In genomic region chr9:21233258-21233657, GRCh38 we compare ENCODE assay signal across 30 cellular contexts. TPM values are rescaled to one million over a fixed set of nuclear protein-coding genes. Genes with fewer than 3 reads are reported as not detected.
A peak's percentile ranks its signal among the peaks of the same experiment; 100 is the strongest.
DNase-seq lines count a peak whose midpoint lies in the region; ATAC-seq and TF ChIP-seq lines count a peak whose summit lies in the region.
"Had no signal": no experiment of that assay in that cellular context is flagged by ENCODE, and none has a peak within 500 bp of the region (broad histone marks: within the 10 kb centered on the region; RNA-seq: fewer than 3 reads in every experiment).

No MANE protein-coding gene starts in this region.

- H3K4me3 Mint-ChIP-seq in stimulated activated naive CD8-positive, alpha-beta T cell treated with anti-CD3 and anti-CD28 coated beads, Interleukin-15, amount 100 ng/mL, for 72 hours: no peak overlapping the region
- H3K4me3 Mint-ChIP-seq in stimulated activated effector memory CD8-positive, alpha-beta T cell treated with anti-CD3 and anti-CD28 coated beads, Interleukin-12 subunit alpha, Interleukin-12 subunit beta, amount 100 ng/mL, for 72 hours: no peak overlapping the region
- H3K4me3 Mint-ChIP-seq: CD14-positive monocyte; CD4-positive, alpha-beta memory T cell; CD4-positive, CD25-positive, alpha-beta regulatory T cell; CD8-positive, alpha-beta memory T cell had no signal

- H3K9me3 ChIP-seq in gastroesophageal sphincter: no peaks in the 10 kb centered on the region
- H3K9me3 ChIP-seq in upper lobe of right lung: no peaks in the 10 kb centered on the region
- H3K9me3 ChIP-seq: BE2C, BLaER1 had no signal

- no peak for TF ChIP-seq POLR2A in gastroesophageal sphincter (IDR thresholded peaks at IDR 0.05)

- intact Hi-C loops in upper lobe of right lung (cut with DNase I): no loop called here

- TF ChIP-seq EP300 in gastroesophageal sphincter (IDR thresholded peaks at IDR 0.05): no peak

- no peak overlapping the region for H3K27ac Mint-ChIP-seq in stimulated activated naive CD8-positive, alpha-beta T cell treated with anti-CD3 and anti-CD28 coated beads, Interleukin-15, amount 100 ng/mL, for 72 hours
- H3K27ac Mint-ChIP-seq in stimulated activated effector memory CD8-positive, alpha-beta T cell treated with anti-CD3 and anti-CD28 coated beads, Interleukin-12 subunit alpha, Interleukin-12 subunit beta, amount 100 ng/mL, for 72 hours: no peak overlapping the region
- H3K27ac Mint-ChIP-seq: CD14-positive monocyte; CD4-positive, CD25-positive, alpha-beta regulatory T cell had no signal

- DNase-seq in stimulated activated naive CD8-positive, alpha-beta T cell treated with anti-CD3 and anti-CD28 coated beads, Interleukin-15, amount 100 ng/mL, for 72 hours: no peak
- DNase-seq in stimulated activated naive CD8-positive, alpha-beta T cell treated with anti-CD3 and anti-CD28 coated beads, Interleukin-15, Interleukin-2, amounts not matched to agents 100 U/mL and 50 U/mL, for 24 hours: no peak
- DNase-seq in stimulated activated effector memory CD8-positive, alpha-beta T cell treated with anti-CD3 and anti-CD28 coated beads, Interleukin-12 subunit alpha, Interleukin-12 subunit beta, amount 100 ng/mL, for 72 hours (ENCODE audit: low spot score in 2 of 2): no peak
- DNase-seq in upper lobe of right lung (no peak), NCI-H510A (lab: John Stamatoyannopoulos, UW) (no peak), glomerular visceral epithelial cell (ENCODE audit: extremely low spot score) (no peak), SK-N-DZ (ENCODE audit: low spot score) (no peak)
- DNase-seq: 8988T; ACHN; BE2C; C1 segment of cervical spinal cord; CD4-positive, alpha-beta memory T cell; CD4-positive, CD25-positive, alpha-beta regulatory T cell; CD8-positive, alpha-beta memory T cell; COR-L47; DMS 273 treated with DMSO at 0.1 percent for 48 hours; DMS153; DMS53; DMS79; DND-41; EL; GDM1 had no signal

- H3K4me3 ChIP-seq in gastroesophageal sphincter (no peak overlapping the region), upper lobe of right lung (no peak overlapping the region)
- H3K4me3 ChIP-seq: BLaER1, GM12878 had no signal

- peaks cover 8% of the 10 kb centered on the region for H3K4me1 Mint-ChIP-seq in stimulated activated naive CD8-positive, alpha-beta T cell treated with anti-CD3 and anti-CD28 coated beads, Interleukin-15, amount 100 ng/mL, for 72 hours
- H3K4me1 Mint-ChIP-seq in stimulated activated effector memory CD8-positive, alpha-beta T cell treated with anti-CD3 and anti-CD28 coated beads, Interleukin-12 subunit alpha, Interleukin-12 subunit beta, amount 100 ng/mL, for 72 hours: peaks cover 13% of the 10 kb centered on the region

- H3K4me1 ChIP-seq in gastroesophageal sphincter (no peaks in the 10 kb centered on the region), upper lobe of right lung (no peaks in the 10 kb centered on the region)
- H3K4me1 ChIP-seq: BE2C had no signal

- H3K36me3 ChIP-seq in gastroesophageal sphincter: no peaks in the 10 kb centered on the region
- H3K36me3 ChIP-seq in upper lobe of right lung: no peaks in the 10 kb centered on the region
- H3K36me3 ChIP-seq: BE2C, BLaER1 had no signal

- no peaks in the 10 kb centered on the region for H3K9me3 Mint-ChIP-seq in stimulated activated naive CD8-positive, alpha-beta T cell treated with anti-CD3 and anti-CD28 coated beads, Interleukin-15, amount 100 ng/mL, for 72 hours
- no peaks in the 10 kb centered on the region for H3K9me3 Mint-ChIP-seq in stimulated activated effector memory CD8-positive, alpha-beta T cell treated with anti-CD3 and anti-CD28 coated beads, Interleukin-12 subunit alpha, Interleukin-12 subunit beta, amount 100 ng/mL, for 72 hours
- H3K9me3 Mint-ChIP-seq: CD14-positive monocyte; CD4-positive, alpha-beta memory T cell; CD8-positive, alpha-beta memory T cell had no signal

- no peaks in the 10 kb centered on the region for H3K27me3 Mint-ChIP-seq in stimulated activated naive CD8-positive, alpha-beta T cell treated with anti-CD3 and anti-CD28 coated beads, Interleukin-15, amount 100 ng/mL, for 72 hours

- H3K27ac ChIP-seq in gastroesophageal sphincter (no peak overlapping the region), upper lobe of right lung (no peak overlapping the region)
- H3K27ac ChIP-seq: BLaER1 had no signal

- peak; percentile 16 for ATAC-seq in stimulated activated naive CD8-positive, alpha-beta T cell treated with anti-CD3 and anti-CD28 coated beads, Interleukin-15, amount 100 ng/mL, for 72 hours
- no peak for ATAC-seq in stimulated activated naive CD8-positive, alpha-beta T cell treated with anti-CD3 and anti-CD28 coated beads, Interleukin-15, Interleukin-2, amounts not matched to agents 100 U/mL and 50 U/mL, for 24 hours
- ATAC-seq in gastroesophageal sphincter (peak; percentile 7), upper lobe of right lung (peak; percentile 22)
- ATAC-seq in stimulated activated effector memory CD8-positive, alpha-beta T cell treated with anti-CD3 and anti-CD28 coated beads, Interleukin-12 subunit alpha, Interleukin-12 subunit beta, amount 100 ng/mL, for 72 hours: peak; percentile 14
- ATAC-seq: GM12878 had no signal

- H3K36me3 Mint-ChIP-seq in stimulated activated effector memory CD8-positive, alpha-beta T cell treated with anti-CD3 and anti-CD28 coated beads, Interleukin-12 subunit alpha, Interleukin-12 subunit beta, amount 100 ng/mL, for 72 hours: no peaks in the 10 kb centered on the region
- H3K36me3 Mint-ChIP-seq: CD14-positive monocyte; CD4-positive, alpha-beta memory T cell; CD4-positive, CD25-positive, alpha-beta regulatory T cell; CD8-positive, alpha-beta memory T cell had no signal

- TF ChIP-seq CTCF in gastroesophageal sphincter (IDR thresholded peaks at IDR 0.05): no peak
- TF ChIP-seq CTCF in upper lobe of right lung (IDR thresholded peaks at IDR 0.05): no peak

- 86 to 100% methylated on average over 1 to 2 of the region's 2 CpGs for WGBS in gastroesophageal sphincter (ENCODE audit: low coverage in 1 of 2), 2 donors

- H3K27me3 ChIP-seq in gastroesophageal sphincter: no peaks in the 10 kb centered on the region
- no peaks in the 10 kb centered on the region for H3K27me3 ChIP-seq in upper lobe of right lung
- H3K27me3 ChIP-seq: BE2C, BLaER1 had no signal

RNA-seq across cellular contexts. Expression of gene IFNA17, which starts 5.2 kb away (rescaled TPM):
- total RNA-seq in gastroesophageal sphincter: not detected
- not detected for total RNA-seq in upper lobe of right lung
- not detected in 2 replicates for polyA plus RNA-seq in SK-N-DZ (2014; cell fraction: cytosol; rRNA removed)
- polyA plus RNA-seq in SK-N-DZ (2014; cell fraction: nucleus; rRNA removed): not detected in 2 replicates
- total RNA-seq: A673; CD4-positive, alpha-beta memory T cell; CD4-positive, CD25-positive, alpha-beta regulatory T cell; CD8-positive, alpha-beta memory T cell; Daoy; G401; GM12878 had no signal
- polyA plus RNA-seq: AG04450; CD14-positive monocyte; CD4-positive, alpha-beta memory T cell; CD4-positive, CD25-positive, alpha-beta regulatory T cell; CD8-positive, alpha-beta memory T cell; GM12878 had no signal

RNA-seq across cellular contexts. Expression of gene IFNA14, which starts 6.5 kb away (rescaled TPM):
- total RNA-seq in gastroesophageal sphincter (under 1 TPM in 1 of 4 donors, not detected in 3; 0.40 TPM), upper lobe of right lung (not detected)
- not detected in 2 replicates for polyA plus RNA-seq in SK-N-DZ (2014; cell fraction: cytosol; rRNA removed)
- not detected in 2 replicates for polyA plus RNA-seq in SK-N-DZ (2014; cell fraction: nucleus; rRNA removed)
- total RNA-seq: A673; CD4-positive, alpha-beta memory T cell; CD4-positive, CD25-positive, alpha-beta regulatory T cell; CD8-positive, alpha-beta memory T cell; Daoy; G401; GM12878 had no signal
- polyA plus RNA-seq: AG04450; CD14-positive monocyte; CD4-positive, alpha-beta memory T cell; CD4-positive, CD25-positive, alpha-beta regulatory T cell; CD8-positive, alpha-beta memory T cell; GM12878 had no signal

RNA-seq across cellular contexts. Expression of gene IFNA16, which starts 16.1 kb away (rescaled TPM):
- not detected for total RNA-seq in gastroesophageal sphincter
- total RNA-seq in upper lobe of right lung: not detected
- not detected in 2 replicates for polyA plus RNA-seq in SK-N-DZ (2014; cell fraction: cytosol; rRNA removed)
- polyA plus RNA-seq in SK-N-DZ (2014; cell fraction: nucleus; rRNA removed): not detected in 2 replicates
- total RNA-seq: A673; CD4-positive, alpha-beta memory T cell; CD4-positive, CD25-positive, alpha-beta regulatory T cell; CD8-positive, alpha-beta memory T cell; Daoy; G401; GM12878 had no signal
- polyA plus RNA-seq: AG04450; CD14-positive monocyte; CD4-positive, alpha-beta memory T cell; CD4-positive, CD25-positive, alpha-beta regulatory T cell; CD8-positive, alpha-beta memory T cell; GM12878 had no signal

RNA-seq across cellular contexts. Expression of gene IFNA10, which starts 26.3 kb away (rescaled TPM):
- total RNA-seq in gastroesophageal sphincter (not detected), upper lobe of right lung (not detected)
- polyA plus RNA-seq in SK-N-DZ (2014; cell fraction: cytosol; rRNA removed): not detected in 2 replicates
- polyA plus RNA-seq in SK-N-DZ (2014; cell fraction: nucleus; rRNA removed): not detected in 2 replicates
- total RNA-seq: A673; CD4-positive, alpha-beta memory T cell; CD4-positive, CD25-positive, alpha-beta regulatory T cell; CD8-positive, alpha-beta memory T cell; Daoy; G401; GM12878 had no signal
- polyA plus RNA-seq: AG04450; CD14-positive monocyte; CD4-positive, alpha-beta memory T cell; CD4-positive, CD25-positive, alpha-beta regulatory T cell; CD8-positive, alpha-beta memory T cell; GM12878 had no signal

RNA-seq across cellular contexts. Expression of gene IFNA7, which starts 31.3 kb away (rescaled TPM):
- total RNA-seq in gastroesophageal sphincter (not detected), upper lobe of right lung (not detected)
- polyA plus RNA-seq in SK-N-DZ (2014; cell fraction: cytosol; rRNA removed): not detected in 2 replicates
- polyA plus RNA-seq in SK-N-DZ (2014; cell fraction: nucleus; rRNA removed): not detected in 2 replicates
- total RNA-seq: A673; CD4-positive, alpha-beta memory T cell; CD4-positive, CD25-positive, alpha-beta regulatory T cell; CD8-positive, alpha-beta memory T cell; Daoy; G401; GM12878 had no signal
- polyA plus RNA-seq: AG04450; CD14-positive monocyte; CD4-positive, alpha-beta memory T cell; CD4-positive, CD25-positive, alpha-beta regulatory T cell; CD8-positive, alpha-beta memory T cell; GM12878 had no signal
